1 cellular context compared by ENCODE assay signal in the genomic region with DNA sequence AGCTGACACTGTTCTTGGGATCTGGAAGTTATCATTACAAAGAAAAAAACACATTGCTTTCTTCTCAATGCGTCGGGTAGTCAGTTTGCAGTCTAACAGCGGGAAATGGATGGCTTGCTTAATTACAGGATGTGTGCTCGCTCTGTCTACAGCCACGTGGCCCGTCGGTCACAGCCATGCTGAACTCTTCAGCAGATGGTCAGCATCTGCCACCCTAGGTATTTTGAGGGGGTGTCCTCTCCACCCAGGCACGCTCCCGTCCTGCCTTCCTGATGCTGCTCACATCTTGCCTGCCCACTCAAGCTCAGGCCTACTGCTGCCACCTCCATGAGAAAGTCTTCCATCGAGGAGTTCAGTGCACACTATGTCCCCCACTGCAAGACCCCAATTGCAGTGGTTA.
A peak's percentile ranks its signal among the peaks of the same experiment; 100 is the strongest.
TF ChIP-seq lines count a peak whose summit lies in the region.

No MANE protein-coding gene starts in this region.

TF ChIP-seq in K562, 482 proteins besides CTCF, POLR2A, EP300 and RAD21 (continued from another document):
- TF ChIP-seq, protein P1, sequence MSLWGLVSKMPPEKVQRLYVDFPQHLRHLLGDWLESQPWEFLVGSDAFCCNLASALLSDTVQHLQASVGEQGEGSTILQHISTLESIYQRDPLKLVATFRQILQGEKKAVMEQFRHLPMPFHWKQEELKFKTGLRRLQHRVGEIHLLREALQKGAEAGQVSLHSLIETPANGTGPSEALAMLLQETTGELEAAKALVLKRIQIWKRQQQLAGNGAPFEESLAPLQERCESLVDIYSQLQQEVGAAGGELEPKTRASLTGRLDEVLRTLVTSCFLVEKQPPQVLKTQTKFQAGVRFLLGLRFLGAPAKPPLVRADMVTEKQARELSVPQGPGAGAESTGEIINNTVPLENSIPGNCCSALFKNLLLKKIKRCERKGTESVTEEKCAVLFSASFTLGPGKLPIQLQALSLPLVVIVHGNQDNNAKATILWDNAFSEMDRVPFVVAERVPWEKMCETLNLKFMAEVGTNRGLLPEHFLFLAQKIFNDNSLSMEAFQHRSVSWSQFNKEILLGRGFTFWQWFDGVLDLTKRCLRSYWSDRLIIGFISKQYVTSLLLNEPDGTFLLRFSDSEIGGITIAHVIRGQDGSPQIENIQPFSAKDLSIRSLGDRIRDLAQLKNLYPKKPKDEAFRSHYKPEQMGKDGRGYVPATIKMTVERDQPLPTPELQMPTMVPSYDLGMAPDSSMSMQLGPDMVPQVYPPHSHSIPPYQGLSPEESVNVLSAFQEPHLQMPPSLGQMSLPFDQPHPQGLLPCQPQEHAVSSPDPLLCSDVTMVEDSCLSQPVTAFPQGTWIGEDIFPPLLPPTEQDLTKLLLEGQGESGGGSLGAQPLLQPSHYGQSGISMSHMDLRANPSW (CRISPR knock-in tag; IDR thresholded peaks at IDR 0.05), result no peak
- no peak for TF ChIP-seq XRCC5 (IDR thresholded peaks at IDR 0.05; ENCODE audit: low read depth, low read length)
- TF ChIP-seq, protein P2, sequence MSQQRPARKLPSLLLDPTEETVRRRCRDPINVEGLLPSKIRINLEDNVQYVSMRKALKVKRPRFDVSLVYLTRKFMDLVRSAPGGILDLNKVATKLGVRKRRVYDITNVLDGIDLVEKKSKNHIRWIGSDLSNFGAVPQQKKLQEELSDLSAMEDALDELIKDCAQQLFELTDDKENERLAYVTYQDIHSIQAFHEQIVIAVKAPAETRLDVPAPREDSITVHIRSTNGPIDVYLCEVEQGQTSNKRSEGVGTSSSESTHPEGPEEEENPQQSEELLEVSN (IDR thresholded peaks at IDR 0.05; ENCODE audit: borderline replicate concordance in 1 of 2, extremely low read depth in 1 of 2, insufficient read depth in 1 of 2, insufficient read length in 1 of 2, low read depth in 1 of 2, low read length in 1 of 2, poor library complexity in 1 of 2, severe bottlenecking in 1 of 2), result peak; percentile 38 to 52
- TF ChIP-seq SMARCE1 (IDR thresholded peaks at IDR 0.05), result no peak
- no peak for TF ChIP-seq ZNF79 (CRISPR knock-in tag; IDR thresholded peaks at IDR 0.05; ENCODE audit: low read depth)
- TF ChIP-seq RHOXF2B (CRISPR knock-in tag; conservative IDR thresholded peaks at IDR 0.05), result no peak
- TF ChIP-seq SIN3A (IDR thresholded peaks at IDR 0.05; ENCODE audit: borderline replicate concordance in 2 of 2, control insufficient read depth in 1 of 2, low read depth in 2 of 2, low read length in 2 of 2), result no peak
- TF ChIP-seq, protein P3, sequence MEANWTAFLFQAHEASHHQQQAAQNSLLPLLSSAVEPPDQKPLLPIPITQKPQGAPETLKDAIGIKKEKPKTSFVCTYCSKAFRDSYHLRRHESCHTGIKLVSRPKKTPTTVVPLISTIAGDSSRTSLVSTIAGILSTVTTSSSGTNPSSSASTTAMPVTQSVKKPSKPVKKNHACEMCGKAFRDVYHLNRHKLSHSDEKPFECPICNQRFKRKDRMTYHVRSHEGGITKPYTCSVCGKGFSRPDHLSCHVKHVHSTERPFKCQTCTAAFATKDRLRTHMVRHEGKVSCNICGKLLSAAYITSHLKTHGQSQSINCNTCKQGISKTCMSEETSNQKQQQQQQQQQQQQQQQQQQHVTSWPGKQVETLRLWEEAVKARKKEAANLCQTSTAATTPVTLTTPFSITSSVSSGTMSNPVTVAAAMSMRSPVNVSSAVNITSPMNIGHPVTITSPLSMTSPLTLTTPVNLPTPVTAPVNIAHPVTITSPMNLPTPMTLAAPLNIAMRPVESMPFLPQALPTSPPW (CRISPR knock-in tag; IDR thresholded peaks at IDR 0.05), result no peak
- TF ChIP-seq ETV1 (tag; conservative IDR thresholded peaks at IDR 0.05; ENCODE audit: low read depth), result 0 out of 2 replicates have a peak, but pooled peaks have one; percentile 28
